ENCODE assay signal across 21 cellular contexts in genomic region chr4:8355306-8355705, GRCh38.
DNase-seq lines count a peak whose midpoint lies in the region; ATAC-seq, FAIRE-seq and TF ChIP-seq lines count a peak whose summit lies in the region.
"Had no signal": no experiment of that assay in that cellular context is flagged by ENCODE, and none has a peak within 500 bp of the region (broad histone marks: within the 10 kb centered on the region; RNA-seq: fewer than 3 reads in every experiment).

No MANE protein-coding gene starts in this region.

- H3K4me2 ChIP-seq in GM12878 (ENCODE audit: control insufficient read depth, insufficient read depth), result no peak overlapping the region

- intact Hi-C loops in GM12878 (cut with micrococcal nuclease; ENCODE audit: unreplicated experiment), result no loop called here

- H3K9ac ChIP-seq in GM12878 (ENCODE audit: control insufficient read depth, insufficient read depth, low read length), result no peak overlapping the region

- peak; percentile 36; the same call in 2 of the 3 replicates for ATAC-seq in GM12878
- no peak for ATAC-seq in GM21423 (IDR thresholded peaks at IDR 0.05; ENCODE audit: unreplicated experiment)
- no peak for ATAC-seq in HG03571 (IDR thresholded peaks at IDR 0.05; ENCODE audit: unreplicated experiment)

- no peaks in the 10 kb centered on the region for H3K36me3 ChIP-seq in GM12878 (ENCODE audit: control insufficient read depth in 2 of 2, insufficient read depth in 2 of 2, low read length in 1 of 2)
- H3K36me3 ChIP-seq: heart left ventricle, lower lobe of right lung had no signal

- RAD21 ChIA-PET in GM12878 (lab: Charles Lee; ENCODE audit: unreplicated experiment), result no interaction called here

- no peak for TF ChIP-seq RAD21 in GM12878 (IDR thresholded peaks at IDR 0.05; ENCODE audit: insufficient read depth, low read depth, low read length)

- FAIRE-seq in GM12878 (lab: Jason Lieb, UNC), result no peak

- no TSS peak for BruUV-seq in GM12878 (replicated peaks; lab: Mats Ljungman, UMichigan)

- POLR2A ChIA-PET in GM12878 (lab: Charles Lee), result no interaction called here

- no peaks in the 10 kb centered on the region for H3K4me1 ChIP-seq in GM12878 (ENCODE audit: control insufficient read depth, insufficient read depth, low read length)

- SMC1A ChIA-PET in GM12878 (lab: Charles Lee; ENCODE audit: uncharacterized antibody, unreplicated experiment), result no interaction called here

- WGBS in GM12878 (ENCODE audit: insufficient coverage, insufficient replicate concordance, low lambda C conversion rate, missing lambda C conversion rate), result 35% methylated on average over 6 of the region's 6 CpGs

- no peak overlapping the region for H2AFZ ChIP-seq in GM12878 (ENCODE audit: control insufficient read depth, low read depth, low read length)

- CTCF ChIA-PET in GM12878 (lab: Yijun Ruan, JAX), result no interaction called here

- TF ChIP-seq EP300 in GM12878 (IDR thresholded peaks at IDR 0.05; ENCODE audit: borderline replicate concordance in 1 of 2, control insufficient read depth in 1 of 2, low read depth in 2 of 2, low read length in 2 of 2), result no peak

- no peak overlapping the region for H3K4me3 ChIP-seq in GM12878
- H3K4me3 ChIP-seq: heart left ventricle, lower lobe of right lung had no signal

- TF ChIP-seq POLR2A in GM12878 (IDR thresholded peaks at IDR 0.05; ENCODE audit: low read depth, low read length), result no peak

- no peaks in the 10 kb centered on the region; the same call in 2 of the 3 replicates for H3K9me3 ChIP-seq in GM12878 (replicated peaks; ENCODE audit: control insufficient read depth, insufficient read depth, low read length)
- H3K9me3 ChIP-seq: heart left ventricle, lower lobe of right lung had no signal

- DNase-seq in A172 (ENCODE audit: low spot score), result peak; percentile 69
- peak; percentile 20 for DNase-seq in LoVo (ENCODE audit: low spot score)
- no peak for DNase-seq in GM12878 (ENCODE audit: low read depth, low spot score)
- peak; percentile 48 for DNase-seq in kidney glomerular epithelial cell (lab: John Stamatoyannopoulos, UW)
- DNase-seq in ACHN, result no peak
- no peak for DNase-seq in NCI-H2196 treated with DMSO at 0.1 percent for 48 hours (lab: John Stamatoyannopoulos, UW; ENCODE audit: unreplicated experiment)
- DNase-seq: activated CD4-positive, alpha-beta memory T cell treated with anti-CD3 and anti-CD28 coated beads, Interleukin-2, amount 10 ng/mL, durations not matched to agents 7 days and 5 days; activated CD4-positive, CD25-positive, alpha-beta regulatory T cell; activated naive CD4-positive, alpha-beta T cell; activated T-cell treated with anti-CD3 and anti-CD28 coated beads, Interleukin-2, amount 50 U/mL, for 1 hour; aorta; effector CD8-positive, alpha-beta T cell; GF-D8; heart left ventricle; lower lobe of right lung; nucleus accumbens; OCI-M1; stimulated activated CD8-positive, alpha-beta memory T cell treated with anti-CD3 and anti-CD28 coated beads, Interleukin-4, amount 100 ng/mL, for 48 hours had no signal

- no peaks in the 10 kb centered on the region for H3K79me2 ChIP-seq in GM12878 (ENCODE audit: control insufficient read depth, insufficient read depth, low read length)

- TF ChIP-seq CTCF in GM12878 (IDR thresholded peaks at IDR 0.05 in 2 of 3, conservative IDR thresholded peaks at IDR 0.05 in 1 of 3; ENCODE audit: control insufficient read depth in 2 of 3, extremely low read depth in 1 of 3, insufficient read depth in 1 of 3, low read depth in 3 of 3, low read length in 3 of 3), result no peak

- in situ Hi-C loops in GM12878 (cut with MboI), result no loop called here
- in situ Hi-C loops in ACHN (cut with HindIII; ENCODE audit: low pct_ligation_motif_present, low pct_unique_long_range_greater_than_20kb, low sequenced_read_pairs), result no loop called here

- H4K20me1 ChIP-seq in GM12878 (ENCODE audit: control insufficient read depth, insufficient read depth), result no peaks in the 10 kb centered on the region

- H3K27me3 ChIP-seq in GM12878 (replicated peaks in 1 of 2; ENCODE audit: control insufficient read depth in 2 of 2, insufficient read depth in 2 of 2, low read length in 1 of 2), result peaks cover 0 to 2% of the 10 kb centered on the region in 2 experiments; a peak in 2 of 4 replicates
- H3K27me3 ChIP-seq: heart left ventricle had no signal

- H3K27ac ChIP-seq in GM12878 (ENCODE audit: control insufficient read depth, insufficient read depth), result no peak overlapping the region
- H3K27ac ChIP-seq: C4-2B, lower lobe of right lung had no signal

TF ChIP-seq in GM12878, 131 proteins besides CTCF, POLR2A, EP300 and RAD21 (continues in another document):
- TF ChIP-seq ZNF592 (IDR thresholded peaks at IDR 0.05), result no peak
- no peak for TF ChIP-seq PAX8 (IDR thresholded peaks at IDR 0.05)
- no peak for TF ChIP-seq CEBPZ (IDR thresholded peaks at IDR 0.05; ENCODE audit: low read depth, low read length)
- no peak for TF ChIP-seq GABPA (IDR thresholded peaks at IDR 0.05; ENCODE audit: low read depth)
- no peak for TF ChIP-seq SRF (IDR thresholded peaks at IDR 0.05; ENCODE audit: low read depth in 2 of 2, low read length in 2 of 2)
- peak; percentile 32; the same call in 1 of the 2 replicates for TF ChIP-seq RELB (IDR thresholded peaks at IDR 0.05; ENCODE audit: low read depth)
- no peak for TF ChIP-seq CREM (IDR thresholded peaks at IDR 0.05; ENCODE audit: low read depth)
- no peak for TF ChIP-seq RAD51 (IDR thresholded peaks at IDR 0.05)
- no peak for TF ChIP-seq NFYA (IDR thresholded peaks at IDR 0.05; ENCODE audit: borderline replicate concordance, low read depth, low read length)
- peak; percentile 16 for TF ChIP-seq MEF2B (IDR thresholded peaks at IDR 0.05; ENCODE audit: partially characterized antibody, poor library complexity, severe bottlenecking)
- no peak for TF ChIP-seq TARDBP (IDR thresholded peaks at IDR 0.05; ENCODE audit: borderline replicate concordance)
- peak; percentile 38 for TF ChIP-seq SMAD1 (IDR thresholded peaks at IDR 0.05; ENCODE audit: low read depth, partially characterized antibody)

Comparison
In these comparisons a context has a peak if more than half of its experiments do, and no peak if none do; other contexts are left out.
1. DNase-seq: peak in A172 (single experiment), LoVo (single experiment) and kidney glomerular epithelial cell (single experiment); none in GM12878 (single experiment), ACHN (single experiment) and NCI-H2196 treated with DMSO at 0.1 percent for 48 hours (single experiment).